1 cellular context compared by ENCODE assay signal in genomic region chr22:38694049-38694448, GRCh38.
TF ChIP-seq lines count a peak whose summit lies in the region.

No MANE protein-coding gene starts in this region.

TF ChIP-seq in H1, 55 proteins besides CTCF, POLR2A, EP300 and RAD21:
- no peak for TF ChIP-seq E2F6 (IDR thresholded peaks at IDR 0.05)
- TF ChIP-seq GABPA (IDR thresholded peaks at IDR 0.05; ENCODE audit: borderline replicate concordance, insufficient read depth, low read length) = no peak
- no peak for TF ChIP-seq BCL11A (IDR thresholded peaks at IDR 0.05; ENCODE audit: low read depth in 2 of 2, low read length in 2 of 2)
- no peak for TF ChIP-seq SIN3A (conservative IDR thresholded peaks at IDR 0.05 in 1 of 2, IDR thresholded peaks at IDR 0.05 in 1 of 2; ENCODE audit: low read depth in 1 of 2, low read length in 2 of 2)
- no peak for TF ChIP-seq SIX5 (IDR thresholded peaks at IDR 0.05; ENCODE audit: low read depth, low read length)
- TF ChIP-seq CHD2 (IDR thresholded peaks at IDR 0.05; ENCODE audit: low read length) = no peak
- TF ChIP-seq CTBP2 (IDR thresholded peaks at IDR 0.05; ENCODE audit: borderline replicate concordance, insufficient read depth, insufficient read length, low read length) = no peak
- TF ChIP-seq EZH2 (IDR thresholded peaks at IDR 0.05; ENCODE audit: low read depth, low read length, severe bottlenecking) = no peak
- no peak for TF ChIP-seq HDAC2 (IDR thresholded peaks at IDR 0.05; ENCODE audit: borderline replicate concordance in 1 of 2, low read depth in 2 of 2, low read length in 2 of 2)
- TF ChIP-seq PHF8 (conservative IDR thresholded peaks at IDR 0.05; ENCODE audit: low read depth, low read length) = no peak
- no peak for TF ChIP-seq KDM5A (IDR thresholded peaks at IDR 0.05; ENCODE audit: low read length)
- no peak for TF ChIP-seq CBX8 (IDR thresholded peaks at IDR 0.05; ENCODE audit: borderline replicate concordance, low read depth, low read length)
- no peak for TF ChIP-seq TAF7 (optimal IDR thresholded peaks at IDR 0.05; ENCODE audit: borderline replicate concordance, low read depth, low read length)
- TF ChIP-seq HDAC6 (IDR thresholded peaks at IDR 0.05; ENCODE audit: low read depth, low read length) = no peak
- no peak for TF ChIP-seq EGR1 (IDR thresholded peaks at IDR 0.05; ENCODE audit: borderline replicate concordance, low read depth, low read length)
- TF ChIP-seq SRF (IDR thresholded peaks at IDR 0.05; ENCODE audit: low read depth, low read length) = no peak
- no peak for TF ChIP-seq SP1 (IDR thresholded peaks at IDR 0.05; ENCODE audit: low read depth, low read length)
- no peak for TF ChIP-seq NRF1 (IDR thresholded peaks at IDR 0.05; ENCODE audit: low read depth, low read length)
- TF ChIP-seq MAFK (IDR thresholded peaks at IDR 0.05; ENCODE audit: low read depth, low read length) = no peak
TF ChIP-seq in H1: peak in this region for 0.
